ENCODE assay signal across 1 cellular context in genomic region chr13:73048615-73049014, GRCh38. TPM values are rescaled to one million over a fixed set of nuclear protein-coding genes. Genes with fewer than 3 reads are reported as not detected.
"Had no signal": no experiment of that assay in that cellular context is flagged by ENCODE, and none has a peak within 500 bp of the region (broad histone marks: within the 10 kb centered on the region; RNA-seq: fewer than 3 reads in every experiment).

No MANE protein-coding gene starts in this region.

RNA-seq across cellular contexts. Expression of gene KLF5, which starts 10.2 kb away (rescaled TPM):
- total RNA-seq: G401 had no signal
